ENCODE assay signal across 10 cellular contexts in genomic region chr2:112784199-112785189, GRCh38. TPM values are rescaled to one million over a fixed set of nuclear protein-coding genes. Genes with fewer than 3 reads are reported as not detected.
DNase-seq lines count a peak whose midpoint lies in the region; ATAC-seq lines count a peak whose summit lies in the region.
"Had no signal": no experiment of that assay in that cellular context is flagged by ENCODE, and none has a peak within 500 bp of the region (broad histone marks: within the 10 kb centered on the region; RNA-seq: fewer than 3 reads in every experiment).

Gene IL1A, minus strand, starts transcription at chr2:112784493. Its CDS starts 723 bp downstream, at chr2:112783770.

- no peak for ATAC-seq in HG02623 (IDR thresholded peaks at IDR 0.05; ENCODE audit: unreplicated experiment)

- DNase-seq in Daoy (ENCODE audit: low read depth) (peak; percentile 84), LHCN-M2 (ENCODE audit: low read depth) (peak; percentile 54), astrocyte of the hippocampus (ENCODE audit: low read depth, low spot score) (peak; percentile 77), mucosa of gallbladder (ENCODE audit: low spot score) (peak; percentile 18), DMS114 treated with DMSO at 0.1 percent for 48 hours (lab: John Stamatoyannopoulos, UW; ENCODE audit: unreplicated experiment) (no peak), COR-L47 (lab: John Stamatoyannopoulos, UW) (no peak), NCI-H187 treated with DMSO at 0.1 percent for 48 hours (lab: John Stamatoyannopoulos, UW) (no peak)
- DNase-seq: NCI-H1105 treated with DMSO at 0.1 percent for 48 hours had no signal

RNA-seq across cellular contexts. Expression of gene IL1A, which starts in this region (rescaled TPM):
- total RNA-seq in Daoy (2014; rRNA removed; shearing (Covaris generic)) = 26.0 and 29.8 TPM in 2 replicates
- total RNA-seq in LHCN-M2 (2014; rRNA removed) (not detected in 2 replicates), mucosa of gallbladder (0.66 TPM)
- polyA plus RNA-seq in LHCN-M2 (2012) = not detected
- total RNA-seq: subcutaneous adipose tissue had no signal

Comparison
In these comparisons a context has a peak if more than half of its experiments do, and no peak if none do; other contexts are left out.
1. RNA of gene IL1A (total RNA-seq): 26.0 to 29.8 TPM in Daoy; 0.66 TPM in mucosa of gallbladder (single experiment) and not detected in LHCN-M2; every median in the first group is over 10 times any median in the second.
2. Peak in DNase-seq in LHCN-M2; RNA of the gene not detected or under 1 TPM.
3. Peak in DNase-seq in mucosa of gallbladder; RNA of the gene not detected or under 1 TPM.
4. DNase-seq: peak in Daoy (single experiment) and astrocyte of the hippocampus (single experiment); none in DMS114 treated with DMSO at 0.1 percent for 48 hours (single experiment), COR-L47 (single experiment) and NCI-H187 treated with DMSO at 0.1 percent for 48 hours (single experiment).